28 cellular contexts compared by ENCODE assay signal in the genomic region with DNA sequence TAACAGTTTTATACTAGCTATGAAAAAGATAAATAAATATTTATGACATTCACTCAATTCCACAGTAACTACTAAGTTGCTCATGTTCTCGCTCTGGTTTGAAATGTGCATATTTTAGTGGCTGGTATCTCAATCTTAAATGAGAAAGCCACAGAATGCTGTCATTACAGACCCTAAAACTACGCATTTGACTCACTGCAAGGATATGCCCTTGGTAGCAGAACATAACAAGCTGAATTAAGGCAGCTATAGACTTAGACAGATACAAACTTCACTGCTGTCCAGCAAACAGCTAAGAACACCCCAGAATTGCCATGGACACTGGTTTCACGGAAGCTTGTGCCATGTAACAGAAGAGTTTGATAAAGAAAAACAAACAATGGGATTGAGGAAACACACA. TPM values are rescaled to one million over a fixed set of nuclear protein-coding genes. Genes with fewer than 3 reads are reported as not detected.
"Had no signal": no experiment of that assay in that cellular context is flagged by ENCODE, and none has a peak within 500 bp of the region (broad histone marks: within the 10 kb centered on the region; RNA-seq: fewer than 3 reads in every experiment).

No MANE protein-coding gene starts in this region.

- H3K4me3 ChIP-seq: adrenal gland, body of pancreas, SJCRH30 had no signal

- H3K4me3 Mint-ChIP-seq: activated CD8-positive, alpha-beta T cell treated with anti-CD3 and anti-CD28 coated beads for 36 hours; activated naive CD4-positive, alpha-beta T cell treated with anti-CD3 and anti-CD28 coated beads, Interleukin-2, amount 10 ng/mL, durations not matched to agents 7 days and 5 days; activated naive CD8-positive, alpha-beta T cell treated with anti-CD3 and anti-CD28 coated beads for 36 hours; activated T-cell treated with anti-CD3 and anti-CD28 coated beads, Interleukin-2, amount 50 U/mL, for 72 hours; central memory CD8-positive, alpha-beta T cell; T-helper 1 cell treated with Interleukin-12 subunit alpha and Interleukin-12 subunit beta and Interleukin-4 antibody, amounts not matched to agents 30 μg/mL and 1 μg/mL, for 36 hours had no signal

- H3K36me3 Mint-ChIP-seq: activated naive CD4-positive, alpha-beta T cell treated with anti-CD3 and anti-CD28 coated beads, Interleukin-2, amount 10 ng/mL, durations not matched to agents 7 days and 5 days; activated naive CD8-positive, alpha-beta T cell treated with anti-CD3 and anti-CD28 coated beads for 36 hours had no signal

- H3K27ac Mint-ChIP-seq: activated CD8-positive, alpha-beta T cell treated with anti-CD3 and anti-CD28 coated beads for 36 hours; activated naive CD4-positive, alpha-beta T cell treated with anti-CD3 and anti-CD28 coated beads, Interleukin-2, amount 10 ng/mL, durations not matched to agents 7 days and 5 days; activated naive CD8-positive, alpha-beta T cell treated with anti-CD3 and anti-CD28 coated beads for 36 hours; activated T-cell treated with anti-CD3 and anti-CD28 coated beads, Interleukin-2, amount 50 U/mL, for 72 hours; activated T-helper 2 cell treated with anti-CD3 and anti-CD28 coated beads, Interferon-gamma antibody, Interleukin-2, Interleukin-4, amounts not matched to agents 10 μg/mL and 5 μg/mL and 100 μg/mL, durations not matched to agents 14 hours and 24 hours and 36 hours; T-helper 1 cell treated with Interleukin-12 subunit alpha and Interleukin-12 subunit beta and Interleukin-4 antibody, amounts not matched to agents 30 μg/mL and 1 μg/mL, for 36 hours had no signal

- H3K27me3 Mint-ChIP-seq: activated naive CD4-positive, alpha-beta T cell treated with anti-CD3 and anti-CD28 coated beads, Interleukin-2, amount 10 ng/mL, durations not matched to agents 7 days and 5 days had no signal

- H3K27me3 ChIP-seq: adrenal gland, body of pancreas, SJCRH30 had no signal

- H3K4me1 ChIP-seq: adrenal gland had no signal

- H3K4me1 Mint-ChIP-seq: activated naive CD4-positive, alpha-beta T cell treated with anti-CD3 and anti-CD28 coated beads, Interleukin-2, amount 10 ng/mL, durations not matched to agents 7 days and 5 days; activated naive CD8-positive, alpha-beta T cell treated with anti-CD3 and anti-CD28 coated beads for 36 hours; central memory CD8-positive, alpha-beta T cell had no signal

- H3K36me3 ChIP-seq: adrenal gland, SJCRH30 had no signal

- H3K9me3 ChIP-seq: adrenal gland, body of pancreas, SJCRH30 had no signal

- DNase-seq: activated CD4-positive, alpha-beta T cell treated with anti-CD3 and anti-CD28 coated beads for 4 hours; activated CD8-positive, alpha-beta memory T cell treated with anti-CD3 and anti-CD28 coated beads, Interleukin-2, amount 50 U/mL, for 4 hours; activated CD8-positive, alpha-beta T cell treated with anti-CD3 and anti-CD28 coated beads for 36 hours; activated gamma-delta T cell treated with Interleukin-2 at 50 U/mL for 16 hours; activated naive CD4-positive, alpha-beta T cell treated with anti-CD3 and anti-CD28 coated beads, Interleukin-2, amount 10 ng/mL, durations not matched to agents 7 days and 5 days; activated naive CD8-positive, alpha-beta T cell treated with anti-CD3 and anti-CD28 coated beads for 36 hours; activated T-cell treated with anti-CD3 and anti-CD28 coated beads, Interleukin-2, amount 50 U/mL, for 72 hours; adrenal gland; anterior cingulate cortex; body of pancreas; Kasumi-1; NCI-H1105 treated with DMSO at 0.1 percent for 48 hours; NCI-H1436 treated with DMSO at 0.1 percent for 48 hours; NCI-H187; NCI-H2081; NCI-H510A treated with DMSO at 0.1 percent for 48 hours; NCI-H69; NK-92 treated with Interleukin-12 subunit alpha and Interleukin-12 subunit beta, amount 100 ng/mL, for 24 hours; OCI-M1; Right ventricle myocardium superior; SJCRH30 had no signal

- ATAC-seq: activated CD4-positive, CD25-positive, alpha-beta regulatory T cell treated with anti-CD3 and anti-CD28 coated beads, Interleukin-2, amount 50 U/mL, for 24 hours; activated CD8-positive, alpha-beta T cell treated with anti-CD3 and anti-CD28 coated beads for 36 hours; activated T-cell treated with anti-CD3 and anti-CD28 coated beads, Interleukin-2, amount 50 U/mL, for 72 hours; body of pancreas; Panc1 had no signal

- H3K9me3 Mint-ChIP-seq: activated CD8-positive, alpha-beta T cell treated with anti-CD3 and anti-CD28 coated beads for 36 hours; activated naive CD4-positive, alpha-beta T cell treated with anti-CD3 and anti-CD28 coated beads, Interleukin-2, amount 10 ng/mL, durations not matched to agents 7 days and 5 days; activated T-helper 2 cell treated with anti-CD3 and anti-CD28 coated beads, Interferon-gamma antibody, Interleukin-2, Interleukin-4, amounts not matched to agents 10 μg/mL and 5 μg/mL and 100 μg/mL, durations not matched to agents 14 hours and 24 hours and 36 hours; T-helper 1 cell treated with Interleukin-12 subunit alpha and Interleukin-12 subunit beta and Interleukin-4 antibody, amounts not matched to agents 30 μg/mL and 1 μg/mL, for 36 hours had no signal

- H3K27ac ChIP-seq: adrenal gland, body of pancreas, RWPE1, SJCRH30 had no signal

RNA-seq across cellular contexts. Expression of gene DAB1, which starts 18.9 kb away (rescaled TPM):
- total RNA-seq: activated CD8-positive, alpha-beta T cell treated with anti-CD3 and anti-CD28 coated beads for 36 hours; activated naive CD8-positive, alpha-beta T cell treated with anti-CD3 and anti-CD28 coated beads for 36 hours; activated T-helper 2 cell treated with anti-CD3 and anti-CD28 coated beads, Interferon-gamma antibody, Interleukin-2, Interleukin-4, amounts not matched to agents 10 μg/mL and 5 μg/mL and 100 μg/mL, durations not matched to agents 14 hours and 24 hours and 36 hours; bronchial epithelial cell; SJCRH30 had no signal
